In the genomic region with DNA sequence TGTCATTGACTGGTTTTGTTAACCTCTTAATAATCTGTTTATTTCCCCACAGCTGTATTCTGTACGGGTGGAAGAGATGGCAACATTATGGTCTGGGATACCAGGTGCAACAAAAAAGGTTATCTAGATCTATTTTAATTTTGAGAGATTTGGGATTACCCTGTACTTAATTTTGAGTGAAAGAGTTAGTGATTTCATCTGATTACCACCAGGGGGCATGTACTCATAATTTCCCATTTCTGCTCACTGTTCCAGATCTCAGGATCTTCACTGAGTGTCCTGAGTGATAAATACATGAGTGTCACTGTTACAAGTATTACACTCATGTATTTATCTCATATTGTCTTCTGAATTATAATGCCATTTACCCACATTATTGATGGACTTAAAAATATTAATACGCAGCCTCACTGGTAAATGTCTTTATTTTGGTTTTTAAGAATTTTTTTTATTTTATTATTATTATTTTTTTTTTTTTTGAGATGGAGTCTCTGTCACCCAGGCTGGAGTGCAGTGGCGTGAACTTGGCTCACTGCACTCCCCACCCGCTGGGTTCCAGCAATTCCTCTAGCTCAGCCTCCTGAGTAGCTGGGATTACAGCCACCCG, we compare ENCODE assay signal across 8 cellular contexts. TPM values are rescaled to one million over a fixed set of nuclear protein-coding genes. Genes with fewer than 3 reads are reported as not detected.
A peak's percentile ranks its signal among the peaks of the same experiment; 100 is the strongest.
DNase-seq lines count a peak whose midpoint lies in the region; ATAC-seq and TF ChIP-seq lines count a peak whose summit lies in the region.

No MANE protein-coding gene starts in this region.

- no peaks in the 10 kb centered on the region for H3F3A ChIP-seq in GM23248 (ENCODE audit: insufficient read depth)

- no peak overlapping the region for H2AFZ ChIP-seq in GM23248

- H3K79me2 ChIP-seq in GM23248 (ENCODE audit: insufficient read depth): no peaks in the 10 kb centered on the region

- H3K4me1 ChIP-seq in GM23248 (ENCODE audit: insufficient read depth) (no peaks in the 10 kb centered on the region), liver (ENCODE audit: control insufficient read depth in 4 of 4, insufficient read depth in 4 of 4, low read length in 3 of 4) (no peaks in the 10 kb centered on the region)

- ATAC-seq in GM19324 (IDR thresholded peaks at IDR 0.05; ENCODE audit: low FRiP score, unreplicated experiment): no peak
- ATAC-seq in GM21360 (IDR thresholded peaks at IDR 0.05; ENCODE audit: unreplicated experiment): no peak
- ATAC-seq in HG03097 (IDR thresholded peaks at IDR 0.05; ENCODE audit: low FRiP score, unreplicated experiment): no peak

- peak; percentile 58 for TF ChIP-seq CTCF in cardiac fibroblast (IDR thresholded peaks at IDR 0.05; ENCODE audit: low read depth, low read length)
- TF ChIP-seq CTCF in liver (IDR thresholded peaks at IDR 0.05; ENCODE audit: low read depth, low read length, missing input control): peak; percentile 63

- H3K36me3 ChIP-seq in GM23248 (ENCODE audit: low read depth): no peaks in the 10 kb centered on the region
- H3K36me3 ChIP-seq in liver (ENCODE audit: control insufficient read depth in 4 of 4, insufficient read depth in 3 of 4, low read depth in 1 of 4, low read length in 3 of 4): no peaks in the 10 kb centered on the region

- DNase-seq in AG20443 (ENCODE audit: low spot score) (peak; percentile 50), GM23248 (peak; percentile 78), NCI-H82 (lab: John Stamatoyannopoulos, UW) (peak; percentile 83), cardiac fibroblast (ENCODE audit: low read depth in 2 of 2) (peak; percentile 63 to 65)

- H4K20me1 ChIP-seq in GM23248 (ENCODE audit: insufficient read depth): no peaks in the 10 kb centered on the region

- H3K4me3 ChIP-seq in GM23248 (no peak overlapping the region), cardiac fibroblast (replicated peaks in 1 of 2; ENCODE audit: low read depth in 2 of 2, low read length in 2 of 2) (no peak overlapping the region), liver (ENCODE audit: low read depth in 1 of 3, low read length in 3 of 3) (no peak overlapping the region)

- H3K9me3 ChIP-seq in GM23248 (ENCODE audit: low read depth) (no peaks in the 10 kb centered on the region), liver (ENCODE audit: control insufficient read depth in 4 of 4, low read length in 3 of 4) (peaks cover 0 to under 1% (median 0%) of the 10 kb centered on the region in 4 donors)

- H3K9ac ChIP-seq in GM23248 (no peak overlapping the region), liver (ENCODE audit: low read depth in 1 of 2, low read length in 2 of 2) (no peak overlapping the region)

- WGBS in GM23248 (ENCODE audit: low coverage in 1 of 2, low lambda C conversion rate in 2 of 2, missing lambda C conversion rate in 2 of 2), 2 experiments: 49 to 52% methylated on average over 5 of the region's 5 CpGs
- WGBS in liver: 90% methylated on average over 5 of the region's 5 CpGs

- TF ChIP-seq RAD21 in liver (IDR thresholded peaks at IDR 0.05): peak; percentile 77 to 88

- no peak overlapping the region for H3K4me2 ChIP-seq in GM23248 (ENCODE audit: unreplicated experiment)

- no peak overlapping the region for H3K27ac ChIP-seq in GM23248
- H3K27ac ChIP-seq in liver (ENCODE audit: low read depth in 1 of 2, low read length in 2 of 2): no peak overlapping the region

- no peaks in the 10 kb centered on the region for H3K9me2 ChIP-seq in GM23248 (ENCODE audit: insufficient read depth)

- in situ Hi-C loops in GM23248 (cut with MboI): loop anchor here (10.0 kb wide), 1 partner anchor 392 kb away; no protein-coding TSS in a partner anchor

- H3K27me3 ChIP-seq in GM23248 (replicated peaks; ENCODE audit: insufficient read depth) (no peaks in the 10 kb centered on the region), liver (ENCODE audit: control insufficient read depth in 4 of 4, insufficient read depth in 4 of 4, low read length in 3 of 4) (no peaks in the 10 kb centered on the region)

TF ChIP-seq in liver, 16 proteins besides CTCF, POLR2A, EP300 and RAD21:
- TF ChIP-seq FOXA1 (IDR thresholded peaks at IDR 0.05) (no peak), RXRA (IDR thresholded peaks at IDR 0.05) (no peak), JUND (IDR thresholded peaks at IDR 0.05) (no peak), HNF4A (conservative IDR thresholded peaks at IDR 0.05) (no peak), EGR1 (IDR thresholded peaks at IDR 0.05; ENCODE audit: low read depth in 2 of 2) (no peak), YY1 (IDR thresholded peaks at IDR 0.05) (no peak), GABPA (IDR thresholded peaks at IDR 0.05 in 1 of 2, conservative IDR thresholded peaks at IDR 0.05 in 1 of 2) (no peak), NR2F2 (IDR thresholded peaks at IDR 0.05) (no peak), SP1 (IDR thresholded peaks at IDR 0.05) (no peak), FOXA2 (IDR thresholded peaks at IDR 0.05) (no peak), HNF4G (IDR thresholded peaks at IDR 0.05) (no peak)
- TF ChIP-seq, protein P1, sequence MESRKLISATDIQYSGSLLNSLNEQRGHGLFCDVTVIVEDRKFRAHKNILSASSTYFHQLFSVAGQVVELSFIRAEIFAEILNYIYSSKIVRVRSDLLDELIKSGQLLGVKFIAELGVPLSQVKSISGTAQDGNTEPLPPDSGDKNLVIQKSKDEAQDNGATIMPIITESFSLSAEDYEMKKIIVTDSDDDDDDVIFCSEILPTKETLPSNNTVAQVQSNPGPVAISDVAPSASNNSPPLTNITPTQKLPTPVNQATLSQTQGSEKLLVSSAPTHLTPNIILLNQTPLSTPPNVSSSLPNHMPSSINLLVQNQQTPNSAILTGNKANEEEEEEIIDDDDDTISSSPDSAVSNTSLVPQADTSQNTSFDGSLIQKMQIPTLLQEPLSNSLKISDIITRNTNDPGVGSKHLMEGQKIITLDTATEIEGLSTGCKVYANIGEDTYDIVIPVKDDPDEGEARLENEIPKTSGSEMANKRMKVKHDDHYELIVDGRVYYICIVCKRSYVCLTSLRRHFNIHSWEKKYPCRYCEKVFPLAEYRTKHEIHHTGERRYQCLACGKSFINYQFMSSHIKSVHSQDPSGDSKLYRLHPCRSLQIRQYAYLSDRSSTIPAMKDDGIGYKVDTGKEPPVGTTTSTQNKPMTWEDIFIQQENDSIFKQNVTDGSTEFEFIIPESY (IDR thresholded peaks at IDR 0.05): no peak
- TF ChIP-seq, protein P2, sequence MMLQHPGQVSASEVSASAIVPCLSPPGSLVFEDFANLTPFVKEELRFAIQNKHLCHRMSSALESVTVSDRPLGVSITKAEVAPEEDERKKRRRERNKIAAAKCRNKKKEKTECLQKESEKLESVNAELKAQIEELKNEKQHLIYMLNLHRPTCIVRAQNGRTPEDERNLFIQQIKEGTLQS (IDR thresholded peaks at IDR 0.05): no peak
- TF ChIP-seq, protein P3, sequence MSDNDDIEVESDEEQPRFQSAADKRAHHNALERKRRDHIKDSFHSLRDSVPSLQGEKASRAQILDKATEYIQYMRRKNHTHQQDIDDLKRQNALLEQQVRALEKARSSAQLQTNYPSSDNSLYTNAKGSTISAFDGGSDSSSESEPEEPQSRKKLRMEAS (IDR thresholded peaks at IDR 0.05): no peak
- TF ChIP-seq, protein P4, sequence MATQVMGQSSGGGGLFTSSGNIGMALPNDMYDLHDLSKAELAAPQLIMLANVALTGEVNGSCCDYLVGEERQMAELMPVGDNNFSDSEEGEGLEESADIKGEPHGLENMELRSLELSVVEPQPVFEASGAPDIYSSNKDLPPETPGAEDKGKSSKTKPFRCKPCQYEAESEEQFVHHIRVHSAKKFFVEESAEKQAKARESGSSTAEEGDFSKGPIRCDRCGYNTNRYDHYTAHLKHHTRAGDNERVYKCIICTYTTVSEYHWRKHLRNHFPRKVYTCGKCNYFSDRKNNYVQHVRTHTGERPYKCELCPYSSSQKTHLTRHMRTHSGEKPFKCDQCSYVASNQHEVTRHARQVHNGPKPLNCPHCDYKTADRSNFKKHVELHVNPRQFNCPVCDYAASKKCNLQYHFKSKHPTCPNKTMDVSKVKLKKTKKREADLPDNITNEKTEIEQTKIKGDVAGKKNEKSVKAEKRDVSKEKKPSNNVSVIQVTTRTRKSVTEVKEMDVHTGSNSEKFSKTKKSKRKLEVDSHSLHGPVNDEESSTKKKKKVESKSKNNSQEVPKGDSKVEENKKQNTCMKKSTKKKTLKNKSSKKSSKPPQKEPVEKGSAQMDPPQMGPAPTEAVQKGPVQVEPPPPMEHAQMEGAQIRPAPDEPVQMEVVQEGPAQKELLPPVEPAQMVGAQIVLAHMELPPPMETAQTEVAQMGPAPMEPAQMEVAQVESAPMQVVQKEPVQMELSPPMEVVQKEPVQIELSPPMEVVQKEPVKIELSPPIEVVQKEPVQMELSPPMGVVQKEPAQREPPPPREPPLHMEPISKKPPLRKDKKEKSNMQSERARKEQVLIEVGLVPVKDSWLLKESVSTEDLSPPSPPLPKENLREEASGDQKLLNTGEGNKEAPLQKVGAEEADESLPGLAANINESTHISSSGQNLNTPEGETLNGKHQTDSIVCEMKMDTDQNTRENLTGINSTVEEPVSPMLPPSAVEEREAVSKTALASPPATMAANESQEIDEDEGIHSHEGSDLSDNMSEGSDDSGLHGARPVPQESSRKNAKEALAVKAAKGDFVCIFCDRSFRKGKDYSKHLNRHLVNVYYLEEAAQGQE (IDR thresholded peaks at IDR 0.05): no peak
TF ChIP-seq in liver: peak in this region for 0.

RNA-seq across cellular contexts. Expression of a gene that starts 27.4 kb away (rescaled TPM):
- 8.2 and 10.5 TPM in 2 replicates for total RNA-seq in GM23248 (2014; rRNA removed; shearing (Covaris generic))
- polyA plus RNA-seq in GM23248 (2016; fragmentation: Nextera tagmentation; extraction: Ambion mirVana) (7.6 and 9.7 TPM in 2 replicates), liver (1 to 10 TPM in 1 of 2 donors, under 1 TPM in 1; 0.33 to 1.1 TPM)
- total RNA-seq in liver: 10 to 100 TPM in 1 of 2 donors, under 1 TPM in 1; 0.17 to 17.9 TPM

RNA-seq across cellular contexts. Expression of a gene that starts 27.6 kb away (rescaled TPM):
- total RNA-seq in GM23248 (2014; rRNA removed; shearing (Covaris generic)): 9.6 and 12.1 TPM in 2 replicates
- 9.8 and 11.8 TPM in 2 replicates for polyA plus RNA-seq in GM23248 (2016; fragmentation: Nextera tagmentation; extraction: Ambion mirVana)
- 10 to 100 TPM; 12.9 to 14.4 TPM for total RNA-seq in liver
- 1 to 10 TPM; 3.9 to 7.5 TPM for polyA plus RNA-seq in liver
